In genomic region chr1:9084883-9085282, GRCh38 we compare ENCODE assay signal across 15 cellular contexts. TPM values are rescaled to one million over a fixed set of nuclear protein-coding genes. Genes with fewer than 3 reads are reported as not detected.
A peak's percentile ranks its signal among the peaks of the same experiment; 100 is the strongest.
DNase-seq lines count a peak whose midpoint lies in the region; ATAC-seq, FAIRE-seq and TF ChIP-seq lines count a peak whose summit lies in the region.
"Had no signal": no experiment of that assay in that cellular context is flagged by ENCODE, and none has a peak within 500 bp of the region (broad histone marks: within the 10 kb centered on the region; RNA-seq: fewer than 3 reads in every experiment).

No MANE protein-coding gene starts in this region.

- H3K27ac Mint-ChIP-seq in astrocyte (ENCODE audit: unreplicated experiment), result peak overlapping the region; percentile 28
- H3K27ac Mint-ChIP-seq in stimulated activated naive B cell treated with anti-CD40 and anti-IgM and Interleukin-4, amounts not matched to agents 10 μg/mL and 1 μg/mL and 100 μg/mL, for 72 hours, result peak overlapping the region; percentile 27
- H3K27ac Mint-ChIP-seq: H9 had no signal

- no peak overlapping the region for H3K4me2 ChIP-seq in astrocyte (ENCODE audit: low read length)

- H3K27me3 Mint-ChIP-seq in astrocyte (ENCODE audit: low read depth, unreplicated experiment), result peaks cover 15% of the 10 kb centered on the region
- H3K27me3 Mint-ChIP-seq in stimulated activated naive B cell treated with anti-CD40 and anti-IgM and Interleukin-4, amounts not matched to agents 10 μg/mL and 1 μg/mL and 100 μg/mL, for 72 hours, result peaks cover 20 to 33% of the 10 kb centered on the region in 2 donors

- TF ChIP-seq POLR2A in gastrocnemius medialis (IDR thresholded peaks at IDR 0.05), result no peak

- peak in 1 of 2 donors; percentile 29 for ATAC-seq in stimulated activated naive B cell treated with anti-CD40 and anti-IgM and Interleukin-4, amounts not matched to agents 10 μg/mL and 1 μg/mL and 100 μg/mL, for 72 hours (replicated peaks)
- no peak for ATAC-seq in HG03097 (IDR thresholded peaks at IDR 0.05; ENCODE audit: low FRiP score, unreplicated experiment)
- no peak for ATAC-seq in gastrocnemius medialis

- H3K36me3 Mint-ChIP-seq in astrocyte (ENCODE audit: low read depth, unreplicated experiment), result peaks cover 2% of the 10 kb centered on the region
- H3K36me3 Mint-ChIP-seq in stimulated activated naive B cell treated with anti-CD40 and anti-IgM and Interleukin-4, amounts not matched to agents 10 μg/mL and 1 μg/mL and 100 μg/mL, for 72 hours, result peaks cover 0 to 4% of the 10 kb centered on the region in 2 donors
- H3K36me3 Mint-ChIP-seq: activated naive CD8-positive, alpha-beta T cell had no signal

- peaks cover 22% of the 10 kb centered on the region for H3K27me3 ChIP-seq in astrocyte (ENCODE audit: insufficient read depth, low read length)
- H3K27me3 ChIP-seq in gastrocnemius medialis, result no peaks in the 10 kb centered on the region
- H3K27me3 ChIP-seq: dorsolateral prefrontal cortex had no signal

- no peak for FAIRE-seq in astrocyte (lab: Jason Lieb, UNC)

- intact Hi-C loops in gastrocnemius medialis (cut with DNase I; ENCODE audit: low total_unique reads), result no loop called here

- peaks cover 7% of the 10 kb centered on the region for H3K9me3 Mint-ChIP-seq in astrocyte (ENCODE audit: unreplicated experiment)
- H3K9me3 Mint-ChIP-seq in stimulated activated naive B cell treated with anti-CD40 and anti-IgM and Interleukin-4, amounts not matched to agents 10 μg/mL and 1 μg/mL and 100 μg/mL, for 72 hours, result peaks cover 0 to 4% of the 10 kb centered on the region in 2 donors

- no peaks in the 10 kb centered on the region for H3K79me2 ChIP-seq in astrocyte (ENCODE audit: insufficient read depth, low read length)

- H3K9ac ChIP-seq in astrocyte (ENCODE audit: low read length), result no peak overlapping the region

- DNase-seq in GM03348 (ENCODE audit: low spot score), result peak; percentile 32
- DNase-seq in astrocyte (ENCODE audit: low read depth), result no peak
- peak; percentile 77 for DNase-seq in kidney tubule cell (ENCODE audit: low spot score)
- DNase-seq in stimulated activated naive B cell treated with anti-CD40 and anti-IgM and Interleukin-4, amounts not matched to agents 10 μg/mL and 1 μg/mL and 100 μg/mL, for 72 hours, result no peak
- DNase-seq in NCI-H510A (lab: John Stamatoyannopoulos, UW), result no peak
- DNase-seq in gastrocnemius medialis, result no peak
- DNase-seq in activated T-cell treated with anti-CD3 and anti-CD28 coated beads, Interleukin-2, amount 50 U/mL, for 1 hour, result no peak
- DNase-seq: dorsolateral prefrontal cortex, H9, KBM-7, NCI-H2081, T-helper 2 cell had no signal

- H4K20me1 ChIP-seq in astrocyte (ENCODE audit: insufficient read depth, low read length), result no peaks in the 10 kb centered on the region

- peaks cover 17% of the 10 kb centered on the region for H3K4me1 Mint-ChIP-seq in astrocyte (ENCODE audit: low read depth, unreplicated experiment)
- H3K4me1 Mint-ChIP-seq in stimulated activated naive B cell treated with anti-CD40 and anti-IgM and Interleukin-4, amounts not matched to agents 10 μg/mL and 1 μg/mL and 100 μg/mL, for 72 hours, result peaks cover 38 to 58% of the 10 kb centered on the region in 2 donors

- no peak overlapping the region for H3K4me3 Mint-ChIP-seq in astrocyte (ENCODE audit: unreplicated experiment)
- H3K4me3 Mint-ChIP-seq in stimulated activated naive B cell treated with anti-CD40 and anti-IgM and Interleukin-4, amounts not matched to agents 10 μg/mL and 1 μg/mL and 100 μg/mL, for 72 hours, result peak overlapping the region in 1 of 2 donors; percentile 18
- H3K4me3 Mint-ChIP-seq: activated naive CD8-positive, alpha-beta T cell; H9 had no signal

- in situ Hi-C loops in gastrocnemius medialis (cut with MboI; ENCODE audit: low sequenced_read_pairs in 4 of 4), result no loop called here

- H3K9me3 ChIP-seq in astrocyte (ENCODE audit: insufficient read depth, low read depth, low read length), result peaks cover 5% of the 10 kb centered on the region
- H3K9me3 ChIP-seq in gastrocnemius medialis, result no peaks in the 10 kb centered on the region

- H3K4me3 ChIP-seq in astrocyte (ENCODE audit: insufficient read depth, low read depth, low read length) (no peak overlapping the region), gastrocnemius medialis (no peak overlapping the region)
- H3K4me3 ChIP-seq: dorsolateral prefrontal cortex had no signal

- H2AFZ ChIP-seq in astrocyte (ENCODE audit: low read depth, low read length), result no peak overlapping the region

- no peak for TF ChIP-seq CTCF in astrocyte (IDR thresholded peaks at IDR 0.05; ENCODE audit: insufficient read depth, low read depth, low read length)
- no peak for TF ChIP-seq CTCF in gastrocnemius medialis (IDR thresholded peaks at IDR 0.05 in 4 of 5, conservative IDR thresholded peaks at IDR 0.05 in 1 of 5)

- H3K36me3 ChIP-seq in astrocyte (ENCODE audit: insufficient read depth, low read length) (no peaks in the 10 kb centered on the region), gastrocnemius medialis (no peaks in the 10 kb centered on the region)

- H3K4me1 ChIP-seq in astrocyte (ENCODE audit: insufficient read depth, low read length) (peaks cover 25% of the 10 kb centered on the region), gastrocnemius medialis (peaks cover 0 to 8% of the 10 kb centered on the region in 2 donors)

- H3K27ac ChIP-seq in astrocyte (ENCODE audit: low read depth, low read length), result no peak overlapping the region
- H3K27ac ChIP-seq in gastrocnemius medialis, result no peak overlapping the region
- H3K27ac ChIP-seq: dorsolateral prefrontal cortex had no signal

RNA-seq across cellular contexts. Expression of gene SLC2A5, which starts 15.4 kb away (rescaled TPM):
- total RNA-seq in astrocyte (0.79 and 2.6 TPM in 2 replicates), gastrocnemius medialis (10 to 100 TPM; 11.2 to 34.5 (median 22.8) TPM)
- total RNA-seq: H9 had no signal

RNA-seq across cellular contexts. Expression of gene GPR157, which starts 44.0 kb away (rescaled TPM):
- total RNA-seq in astrocyte, result 5.4 and 8.2 TPM in 2 replicates
- total RNA-seq in gastrocnemius medialis, result 10 to 100 TPM; 12.9 to 38.1 (median 18.9) TPM

RNA-seq across cellular contexts. Expression of gene SLC2A7, which starts 58.7 kb away (rescaled TPM):
- total RNA-seq in astrocyte (not detected in 2 replicates), gastrocnemius medialis (not detected)
- total RNA-seq: H9, mesenteric fat pad had no signal

Comparison
In these comparisons a context has a peak if more than half of its experiments do, and no peak if none do; other contexts are left out.
1. DNase-seq: peak in GM03348 (single experiment) and kidney tubule cell (single experiment); none in astrocyte (single experiment), stimulated activated naive B cell treated with anti-CD40 and anti-IgM and Interleukin-4, amounts not matched to agents 10 μg/mL and 1 μg/mL and 100 μg/mL, for 72 hours (single experiment), NCI-H510A (single experiment), gastrocnemius medialis (0 of 2) and activated T-cell treated with anti-CD3 and anti-CD28 coated beads, Interleukin-2, amount 50 U/mL, for 1 hour (single experiment).